ENCODE assay signal across 17 cellular contexts in the genomic region with DNA sequence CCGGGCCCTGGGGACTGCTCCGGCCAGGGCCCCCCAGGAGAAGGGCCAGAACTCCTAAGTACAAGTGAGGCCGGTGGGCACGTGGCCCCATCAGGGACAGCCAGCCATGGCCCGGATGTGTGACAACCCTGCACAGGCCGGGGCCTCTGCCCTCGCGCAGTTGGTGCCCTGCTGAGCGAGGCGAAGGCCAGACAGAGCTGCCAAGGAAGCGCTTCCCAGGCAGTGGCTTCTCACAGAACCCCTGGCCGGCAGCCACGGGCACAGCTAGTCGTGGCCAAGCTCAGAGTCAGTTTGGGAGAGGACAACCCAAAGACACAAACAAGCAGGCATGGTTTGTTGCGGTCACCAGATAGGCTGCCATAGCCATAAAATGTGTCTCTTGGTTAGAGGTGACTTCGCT. TPM values are rescaled to one million over a fixed set of nuclear protein-coding genes. Genes with fewer than 3 reads are reported as not detected.
DNase-seq lines count a peak whose midpoint lies in the region; ATAC-seq, FAIRE-seq and TF ChIP-seq lines count a peak whose summit lies in the region.
"Had no signal": no experiment of that assay in that cellular context is flagged by ENCODE, and none has a peak within 500 bp of the region (broad histone marks: within the 10 kb centered on the region; RNA-seq: fewer than 3 reads in every experiment).

No MANE protein-coding gene starts in this region.

- no peak overlapping the region for H4K5ac ChIP-seq in IMR-90 (ENCODE audit: low read depth, low read length)

- H3K27ac ChIP-seq in IMR-90 (ENCODE audit: insufficient read depth, low read length) (no peak overlapping the region), lung (ENCODE audit: low read depth in 1 of 2, low read length in 1 of 2) (no peak overlapping the region)

- no peak overlapping the region for H2BK15ac ChIP-seq in IMR-90 (ENCODE audit: low read depth, low read length)

- H3K36me3 Mint-ChIP-seq in stimulated activated memory B cell treated with anti-CD40 and anti-IgM and Interleukin-4, amounts not matched to agents 10 μg/mL and 1 μg/mL and 100 μg/mL, for 72 hours: peaks cover 27% of the 10 kb centered on the region

- H3K4ac ChIP-seq in IMR-90 (ENCODE audit: low read depth, low read length): no peak overlapping the region

- in situ Hi-C loops in IMR-90 (cut with MboI; ENCODE audit: low sequenced_read_pairs): no loop called here

- no peaks in the 10 kb centered on the region for H3K4me1 Mint-ChIP-seq in stimulated activated memory B cell treated with anti-CD40 and anti-IgM and Interleukin-4, amounts not matched to agents 10 μg/mL and 1 μg/mL and 100 μg/mL, for 72 hours

- H4K8ac ChIP-seq in IMR-90 (ENCODE audit: low read depth in 2 of 2, low read length in 2 of 2): no peak overlapping the region

- H3K4me1 ChIP-seq in IMR-90 (ENCODE audit: control insufficient read depth, insufficient read depth, low read length): peaks cover 8% of the 10 kb centered on the region
- H3K4me1 ChIP-seq in lung (ENCODE audit: control insufficient read depth in 2 of 2, insufficient read depth in 2 of 2, low read length in 2 of 2): no peaks in the 10 kb centered on the region
- H3K4me1 ChIP-seq: Caco-2 had no signal

- no peaks in the 10 kb centered on the region for H3K79me1 ChIP-seq in IMR-90 (ENCODE audit: low read depth in 1 of 2, low read length in 2 of 2)

- H3K4me3 ChIP-seq in IMR-90 (ENCODE audit: insufficient read depth, low read depth, low read length): no peak overlapping the region
- H3K4me3 ChIP-seq in lung: no peak overlapping the region

- no peak overlapping the region for H3K23ac ChIP-seq in IMR-90 (ENCODE audit: low read depth, low read length)

- no peak overlapping the region for H2BK120ac ChIP-seq in IMR-90 (ENCODE audit: low read depth, low read length)

- H3K27ac Mint-ChIP-seq in stimulated activated memory B cell treated with anti-CD40 and anti-IgM and Interleukin-4, amounts not matched to agents 10 μg/mL and 1 μg/mL and 100 μg/mL, for 72 hours: no peak overlapping the region

- no peak overlapping the region for H3K18ac ChIP-seq in IMR-90 (ENCODE audit: low read depth, low read length)

- no peak overlapping the region for H2BK20ac ChIP-seq in IMR-90 (ENCODE audit: low read depth, low read length)

- DNase-seq in IMR-90 (no peak), Right ventricle myocardium superior (peak; percentile 75), lung (ENCODE audit: low spot score) (peak; percentile 22), RCC 7860 (ENCODE audit: low spot score) (no peak)
- DNase-seq: ACHN; Caco-2; CD4-positive, CD25-positive, alpha-beta regulatory T cell; HCEC 1CT; KBM-7; NCI-H146; NCI-H2081; NCI-H510A; NCI-H82; PC-3 had no signal

- POLR2A ChIA-PET in IMR-90 (lab: Charles Lee; ENCODE audit: unreplicated experiment): no interaction called here

- intact Hi-C loops in IMR-90 (cut with micrococcal nuclease): no loop called here
- intact Hi-C loops in Right ventricle myocardium superior (cut with DNase I): no loop called here

- TF ChIP-seq CTCF in IMR-90 (conservative IDR thresholded peaks at IDR 0.05; ENCODE audit: low read depth, low read length): no peak
- no peak for TF ChIP-seq CTCF in lung (IDR thresholded peaks at IDR 0.05; ENCODE audit: control extremely low read depth, extremely low read depth)

- dilution Hi-C loops in IMR-90 (cut with HindIII; ENCODE audit: low sequenced_read_pairs, unreplicated experiment): no loop called here

- no peaks in the 10 kb centered on the region for H3K9me1 ChIP-seq in IMR-90 (ENCODE audit: insufficient read depth, low read length)

- H3K4me2 ChIP-seq in IMR-90 (ENCODE audit: low read depth, low read length): no peak overlapping the region

- no peak for TF ChIP-seq POLR2A in IMR-90 (IDR thresholded peaks at IDR 0.05; ENCODE audit: low read depth, low read length)

- no peaks in the 10 kb centered on the region for H3K36me3 ChIP-seq in IMR-90 (ENCODE audit: control insufficient read depth, insufficient read depth, low read length)
- no peaks in the 10 kb centered on the region for H3K36me3 ChIP-seq in lung (ENCODE audit: control insufficient read depth in 2 of 2, insufficient read depth in 2 of 2, low read length in 2 of 2)

- no peaks in the 10 kb centered on the region for H3K27me3 Mint-ChIP-seq in stimulated activated memory B cell treated with anti-CD40 and anti-IgM and Interleukin-4, amounts not matched to agents 10 μg/mL and 1 μg/mL and 100 μg/mL, for 72 hours

- BruUV-seq in IMR-90 (replicated peaks; lab: Mats Ljungman, UMichigan): no TSS peak

- peak overlapping the region; percentile 49 for H2AFZ ChIP-seq in IMR-90 (replicated peaks; ENCODE audit: low read length, poor library complexity)

- H3K14ac ChIP-seq in IMR-90 (replicated peaks; ENCODE audit: low read depth, low read length): no peak overlapping the region

- H3K9me3 Mint-ChIP-seq in stimulated activated memory B cell treated with anti-CD40 and anti-IgM and Interleukin-4, amounts not matched to agents 10 μg/mL and 1 μg/mL and 100 μg/mL, for 72 hours: no peaks in the 10 kb centered on the region

- 80% methylated on average over 2 of the region's 16 CpGs; no CpG with 5 or more reads in 1 of the 2 experiments for WGBS in IMR-90 (ENCODE audit: extremely low coverage in 2 of 2, insufficient read length in 1 of 2), 2 experiments
- 92 to 93% methylated on average over 16 of the region's 16 CpGs for WGBS in lung, 2 donors

- FAIRE-seq in RCC 7860 (lab: Jason Lieb, UNC): no peak

- H2AK5ac ChIP-seq in IMR-90 (ENCODE audit: low read depth, low read length): peak overlapping the region; percentile 12; the same call in 1 of the 2 replicates

- CTCF ChIA-PET in IMR-90 (lab: Yijun Ruan, JAX): interaction anchor here (0.6 kb wide), 1 partner anchor 487 kb away, joined by 3 read pairs; no protein-coding TSS in a partner anchor

- no peak overlapping the region for H4K91ac ChIP-seq in IMR-90 (ENCODE audit: insufficient read depth, low read depth, low read length)

- no peak overlapping the region for H3K9ac ChIP-seq in IMR-90 (ENCODE audit: low read depth, low read length)

- no peak overlapping the region for H3K56ac ChIP-seq in IMR-90 (ENCODE audit: extremely low read depth, insufficient read depth, low read length)

- no peaks in the 10 kb centered on the region for H4K20me1 ChIP-seq in IMR-90 (ENCODE audit: insufficient read depth, low read length)

- H2AK9ac ChIP-seq in IMR-90 (replicated peaks; ENCODE audit: low read depth, low read length, poor library complexity): peak overlapping the region; percentile 24

- no peak overlapping the region for H3K4me3 Mint-ChIP-seq in stimulated activated memory B cell treated with anti-CD40 and anti-IgM and Interleukin-4, amounts not matched to agents 10 μg/mL and 1 μg/mL and 100 μg/mL, for 72 hours
- H3K4me3 Mint-ChIP-seq: CD4-positive, CD25-positive, alpha-beta regulatory T cell had no signal

- H3K27me3 ChIP-seq in IMR-90 (ENCODE audit: control insufficient read depth, insufficient read depth, low read length): no peaks in the 10 kb centered on the region
- H3K27me3 ChIP-seq in lung (ENCODE audit: control insufficient read depth, insufficient read depth): no peaks in the 10 kb centered on the region

- H2BK5ac ChIP-seq in IMR-90 (ENCODE audit: low read depth, low read length, poor library complexity, severe bottlenecking): no peak overlapping the region

- no peak for TF ChIP-seq RAD21 in IMR-90 (IDR thresholded peaks at IDR 0.05; ENCODE audit: low read length)

- no peaks in the 10 kb centered on the region for H3K9me3 ChIP-seq in IMR-90 (ENCODE audit: control insufficient read depth, insufficient read depth, low read length)
- H3K9me3 ChIP-seq in lung (ENCODE audit: control insufficient read depth in 2 of 2, insufficient read depth in 1 of 2, low read length in 1 of 2): no peaks in the 10 kb centered on the region
- H3K9me3 ChIP-seq: Caco-2 had no signal

- ATAC-seq in IMR-90 (ENCODE audit: low read depth) (no peak), Right ventricle myocardium superior (ENCODE audit: poor library complexity) (peak; percentile 90), lung (ENCODE audit: insufficient read depth, low FRiP score) (no peak), GM21447 (IDR thresholded peaks at IDR 0.05; ENCODE audit: unreplicated experiment) (no peak), HG03342 (IDR thresholded peaks at IDR 0.05; ENCODE audit: unreplicated experiment) (no peak)
- ATAC-seq in stimulated activated memory B cell treated with anti-CD40 and anti-IgM and Interleukin-4, amounts not matched to agents 10 μg/mL and 1 μg/mL and 100 μg/mL, for 72 hours: peak; percentile 49
- ATAC-seq: PC-3 had no signal

TF ChIP-seq in IMR-90, 13 proteins besides CTCF, POLR2A, EP300 and RAD21:
- TF ChIP-seq RFX5 (IDR thresholded peaks at IDR 0.05; ENCODE audit: low read depth, low read length) (no peak), NFE2L2 (IDR thresholded peaks at IDR 0.05; ENCODE audit: low read depth, low read length) (no peak)

RNA-seq across cellular contexts. Expression of a gene that starts 25.8 kb away (rescaled TPM):
- not detected in 2 replicates for total RNA-seq in IMR-90 (2012; rRNA removed)
- polyA plus RNA-seq in IMR-90 (2012; rRNA removed): 0.29 and 0.46 TPM in 2 replicates
- polyA plus RNA-seq in IMR-90 (2012; cell fraction: cytosol; rRNA removed): 0.21 and 0.24 TPM in 2 replicates
- polyA plus RNA-seq in IMR-90 (2012; cell fraction: nucleus; rRNA removed; ENCODE audit: low replicate concordance): 0.18 and 1.1 TPM in 2 replicates
- total RNA-seq in Right ventricle myocardium superior: not detected
- under 1 TPM in 1 of 2 donors, not detected in 1; 0.25 TPM for total RNA-seq in lung
- polyA plus RNA-seq in lung: under 1 TPM; 0.19 to 0.79 TPM
- total RNA-seq: Caco-2; CD4-positive, CD25-positive, alpha-beta regulatory T cell; PC-3 had no signal
- polyA plus RNA-seq: CD4-positive, CD25-positive, alpha-beta regulatory T cell had no signal

Comparison
In these comparisons a context has a peak if more than half of its experiments do, and no peak if none do; other contexts are left out.
1. ATAC-seq: peak in Right ventricle myocardium superior (single experiment) and stimulated activated memory B cell treated with anti-CD40 and anti-IgM and Interleukin-4, amounts not matched to agents 10 μg/mL and 1 μg/mL and 100 μg/mL, for 72 hours (single experiment); none in IMR-90 (single experiment), lung (single experiment), GM21447 (single experiment) and HG03342 (single experiment).
2. DNase-seq: peak in Right ventricle myocardium superior (single experiment) and lung (single experiment); none in IMR-90 (single experiment) and RCC 7860 (single experiment).